27 cellular contexts compared by ENCODE assay signal in the genomic region with DNA sequence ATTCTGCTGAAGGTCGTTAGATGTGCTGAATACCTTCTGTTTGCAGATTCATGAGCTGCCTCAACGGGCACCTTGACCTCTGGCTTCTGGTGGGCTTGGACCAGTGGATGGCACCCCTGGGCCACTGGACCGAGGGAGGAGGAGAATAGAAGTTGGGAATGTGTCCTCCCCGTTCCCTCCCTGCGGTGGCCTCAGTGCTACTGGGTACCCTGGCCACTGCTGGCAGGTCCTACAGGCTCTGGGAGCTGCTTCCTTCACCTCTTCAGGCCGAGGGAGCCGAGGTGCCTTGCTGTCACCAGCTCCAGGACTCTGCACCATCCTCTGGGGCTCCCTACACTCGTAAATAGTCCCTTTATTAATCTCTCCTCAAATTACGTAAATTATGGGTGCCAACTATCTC. TPM values are rescaled to one million over a fixed set of nuclear protein-coding genes. Genes with fewer than 3 reads are reported as not detected.
DNase-seq lines count a peak whose midpoint lies in the region; ATAC-seq and TF ChIP-seq lines count a peak whose summit lies in the region.
"Had no signal": no experiment of that assay in that cellular context is flagged by ENCODE, and none has a peak within 500 bp of the region (broad histone marks: within the 10 kb centered on the region; RNA-seq: fewer than 3 reads in every experiment).

No MANE protein-coding gene starts in this region.

- no peak overlapping the region for H3K9ac ChIP-seq in mammary epithelial cell (ENCODE audit: insufficient read depth, low read length)
- no peak overlapping the region for H3K9ac ChIP-seq in neuronal stem cell (ENCODE audit: low read depth, low read length, poor library complexity)

- TF ChIP-seq CTCF in MCF 10A (IDR thresholded peaks at IDR 0.05; ENCODE audit: unreplicated experiment): no peak
- no peak for TF ChIP-seq CTCF in mammary epithelial cell (conservative IDR thresholded peaks at IDR 0.05 in 1 of 2, IDR thresholded peaks at IDR 0.05 in 1 of 2; ENCODE audit: extremely low read depth in 1 of 2, insufficient read depth in 1 of 2, low read depth in 1 of 2, low read length in 2 of 2)
- TF ChIP-seq CTCF in gastroesophageal sphincter (IDR thresholded peaks at IDR 0.05): no peak
- no peak for TF ChIP-seq CTCF in spleen (IDR thresholded peaks at IDR 0.05 in 8 of 11, conservative IDR thresholded peaks at IDR 0.05 in 3 of 11)
- no peak for TF ChIP-seq CTCF in upper lobe of right lung (IDR thresholded peaks at IDR 0.05)

- no peak for ATAC-seq in gastroesophageal sphincter
- no peak for ATAC-seq in upper lobe of right lung
- ATAC-seq: foreskin keratinocyte, T-cell had no signal

- H3K36me3 Mint-ChIP-seq in MCF 10A (ENCODE audit: insufficient read depth, unreplicated experiment): peaks cover 6% of the 10 kb centered on the region
- H3K36me3 Mint-ChIP-seq: T-cell had no signal

- H3K27ac ChIP-seq in mammary epithelial cell (ENCODE audit: insufficient read depth, low read depth, low read length) (no peak overlapping the region), gastroesophageal sphincter (peak overlapping the region in 3 of 4 donors; percentile 35 to 67 (median 62)), spleen (peak overlapping the region in 6 of 8 donors; percentile 6 to 88 (median 80)), upper lobe of right lung (peak overlapping the region; percentile 68), neuronal stem cell (replicated peaks; ENCODE audit: low read length) (no peak overlapping the region)
- H3K27ac ChIP-seq: foreskin keratinocyte, psoas muscle, SJCRH30, thyroid gland had no signal

- H3K4me3 ChIP-seq in mammary epithelial cell (replicated peaks in 1 of 3; ENCODE audit: insufficient read depth in 1 of 3, low read depth in 2 of 3, low read length in 3 of 3) (no peak overlapping the region), gastroesophageal sphincter (no peak overlapping the region), spleen (peak overlapping the region in 1 of 8 donors; percentile 33), upper lobe of right lung (no peak overlapping the region), neuronal stem cell (ENCODE audit: low read length in 2 of 2) (no peak overlapping the region)
- H3K4me3 ChIP-seq: psoas muscle, SJCRH30, thyroid gland had no signal

- no peaks in the 10 kb centered on the region for H4K20me1 ChIP-seq in mammary epithelial cell (ENCODE audit: insufficient read depth, low read length)

- H2AK5ac ChIP-seq in neuronal stem cell (ENCODE audit: low read depth, low read length): no peak overlapping the region

- H4K91ac ChIP-seq in neuronal stem cell (ENCODE audit: low read depth, low read length, poor library complexity): no peak overlapping the region

- CTCF ChIA-PET in MCF 10A (lab: Yijun Ruan, JAX): interaction anchor here (0.8 to 1.6 kb wide), 6 partner anchors 9 to 222 kb away, joined by 3 to 7 read pairs (median 4); partner anchors contain the start of gene PRKAG2
- CTCF ChIA-PET in mammary epithelial cell (lab: Charles Lee; ENCODE audit: low non-redundant PET): no interaction called here

- peak overlapping the region; percentile 61 for H3K4me3 Mint-ChIP-seq in MCF 10A (ENCODE audit: unreplicated experiment)
- H3K4me3 Mint-ChIP-seq: neural crest cell, T-cell had no signal

- no peaks in the 10 kb centered on the region for H3K27me3 ChIP-seq in mammary epithelial cell (ENCODE audit: insufficient read depth, low read length)
- H3K27me3 ChIP-seq in gastroesophageal sphincter: peaks cover 2% of the 10 kb centered on the region
- peaks cover 0 to 10% (median 0%) of the 10 kb centered on the region in 7 donors for H3K27me3 ChIP-seq in spleen (replicated peaks in 1 of 7)
- H3K27me3 ChIP-seq in upper lobe of right lung: no peaks in the 10 kb centered on the region
- H3K27me3 ChIP-seq in neuronal stem cell (ENCODE audit: control insufficient read depth in 3 of 3, insufficient read depth in 3 of 3, low read depth in 1 of 3, low read length in 3 of 3): peaks cover 0 to 5% (median 0%) of the 10 kb centered on the region in 3 experiments
- H3K27me3 ChIP-seq: SJCRH30, thyroid gland had no signal

- POLR2A ChIA-PET in MCF 10A (lab: Yijun Ruan, JAX): interaction anchor here (0.6 to 2.9 kb wide), 10 partner anchors 8 to 293 kb away, joined by 3 to 21 read pairs (median 4); partner anchors contain the start of gene PRKAG2

- H2BK120ac ChIP-seq in neuronal stem cell (ENCODE audit: low read depth, low read length): no peak overlapping the region

- WGBS in mammary epithelial cell (ENCODE audit: low coverage, missing lambda C conversion rate): 73% methylated on average over 9 of the region's 9 CpGs
- WGBS in gastroesophageal sphincter (ENCODE audit: low coverage in 1 of 2), 2 donors: 89 to 92% methylated on average over 4 of the region's 9 CpGs
- 83 to 96% (median 88%) methylated on average over 8 to 9 of the region's 9 CpGs for WGBS in spleen, 5 donors
- WGBS in neuronal stem cell (ENCODE audit: extremely low coverage in 2 of 2, insufficient read length in 2 of 2, insufficient replicate concordance in 1 of 2), 2 donors: no CpG with 5 or more reads among the region's 9 CpGs

- peaks cover 18% of the 10 kb centered on the region for H3K4me1 Mint-ChIP-seq in MCF 10A (ENCODE audit: insufficient read depth, unreplicated experiment)
- H3K4me1 Mint-ChIP-seq: neural crest cell had no signal

- no peak overlapping the region for H3K23ac ChIP-seq in neuronal stem cell (ENCODE audit: low read depth, low read length, poor library complexity)

- intact Hi-C loops in MCF 10A (cut with micrococcal nuclease) (no loop called here), mammary epithelial cell (cut with micrococcal nuclease) (no loop called here), spleen (cut with DNase I; ENCODE audit: low total_unique reads) (no loop called here), upper lobe of right lung (cut with DNase I) (no loop called here)

- H2BK15ac ChIP-seq in neuronal stem cell (ENCODE audit: low read length): no peak overlapping the region

- H3K4ac ChIP-seq in neuronal stem cell (ENCODE audit: low read length): no peak overlapping the region

- peak overlapping the region; percentile 92 for H3K27ac Mint-ChIP-seq in MCF 10A (ENCODE audit: low read depth, unreplicated experiment)
- H3K27ac Mint-ChIP-seq: T-cell had no signal

- no TSS peak for BruUV-seq in MCF 10A (replicated peaks; lab: Mats Ljungman, UMichigan)
- no TSS peak for BruUV-seq in mammary epithelial cell (replicated peaks; lab: Mats Ljungman, UMichigan)

- dilution Hi-C loops in mammary epithelial cell (cut with HindIII; ENCODE audit: low sequenced_read_pairs): no loop called here

- H3K4me2 ChIP-seq in mammary epithelial cell (ENCODE audit: insufficient read depth, low read depth, low read length) (no peak overlapping the region), neuronal stem cell (ENCODE audit: insufficient read depth, low read length, poor library complexity, severe bottlenecking) (no peak overlapping the region)

- no peak overlapping the region for H2BK5ac ChIP-seq in neuronal stem cell (ENCODE audit: low read length)

- DNase-seq in MCF 10A (ENCODE audit: unreplicated experiment) (no peak), mammary epithelial cell (no peak), spleen (peak; percentile 75), upper lobe of right lung (no peak), NCI-H2196 treated with DMSO at 0.1 percent for 48 hours (lab: John Stamatoyannopoulos, UW; ENCODE audit: unreplicated experiment) (no peak), neuronal stem cell (ENCODE audit: low spot score) (no peak)
- no peak for DNase-seq in activated CD4-positive, alpha-beta T cell treated with anti-CD3 and anti-CD28 coated beads, Interleukin-2, amount 50 U/mL, for 48 hours
- DNase-seq: 8988T; activated CD4-positive, CD25-positive, alpha-beta regulatory T cell treated with anti-CD3 and anti-CD28 coated beads, Interleukin-2, amount 50 U/mL, for 72 hours; activated gamma-delta T cell; DMS53; effector memory CD4-positive, alpha-beta T cell; erythroblast; foreskin keratinocyte; KG1; NCI-H1694 treated with DMSO at 0.1 percent for 48 hours; NCI-H2171 treated with DMSO at 0.1 percent for 48 hours; NCI-H526; psoas muscle; SJCRH30; stimulated activated CD4-positive, alpha-beta T cell treated with anti-CD3 and anti-CD28 coated beads, Interleukin-2, amount 100 ng/mL, for 24 hours; thyroid gland had no signal

- TF ChIP-seq POLR2A in gastroesophageal sphincter (IDR thresholded peaks at IDR 0.05) (no peak), spleen (IDR thresholded peaks at IDR 0.05) (no peak)

- no peak overlapping the region for H2BK12ac ChIP-seq in neuronal stem cell (ENCODE audit: low read length)

- no peak overlapping the region for H2AFZ ChIP-seq in mammary epithelial cell (ENCODE audit: low read depth, low read length)
- H2AFZ ChIP-seq in neuronal stem cell (ENCODE audit: low read length): no peak overlapping the region

- no peaks in the 10 kb centered on the region for H3K9me3 ChIP-seq in mammary epithelial cell (replicated peaks; ENCODE audit: insufficient read depth, low read length)
- no peaks in the 10 kb centered on the region for H3K9me3 ChIP-seq in gastroesophageal sphincter
- no peaks in the 10 kb centered on the region for H3K9me3 ChIP-seq in spleen
- no peaks in the 10 kb centered on the region for H3K9me3 ChIP-seq in upper lobe of right lung
- no peaks in the 10 kb centered on the region for H3K9me3 ChIP-seq in neuronal stem cell (replicated peaks in 1 of 2; ENCODE audit: control insufficient read depth in 2 of 2, insufficient read depth in 1 of 2, low read depth in 1 of 2, low read length in 2 of 2)
- H3K9me3 ChIP-seq: psoas muscle, SJCRH30, thyroid gland had no signal

- no peak overlapping the region for H3K18ac ChIP-seq in neuronal stem cell (ENCODE audit: low read length)

- in situ Hi-C loops in mammary epithelial cell (cut with MboI; ENCODE audit: low sequenced_read_pairs in 2 of 2): no loop called here

- TF ChIP-seq EP300 in gastroesophageal sphincter (IDR thresholded peaks at IDR 0.05): no peak

- no peak overlapping the region for H4K8ac ChIP-seq in neuronal stem cell (ENCODE audit: low read depth, low read length)

- H3K4me1 ChIP-seq in mammary epithelial cell (ENCODE audit: insufficient read depth, low read length): no peaks in the 10 kb centered on the region
- H3K4me1 ChIP-seq in gastroesophageal sphincter: no peaks in the 10 kb centered on the region
- peaks cover 0 to 53% (median 20%) of the 10 kb centered on the region in 6 donors for H3K4me1 ChIP-seq in spleen
- H3K4me1 ChIP-seq in upper lobe of right lung: peaks cover 15% of the 10 kb centered on the region
- peaks cover 0 to 1% of the 10 kb centered on the region in 2 donors for H3K4me1 ChIP-seq in neuronal stem cell (ENCODE audit: control insufficient read depth in 2 of 2, insufficient read depth in 1 of 2, low read depth in 1 of 2, low read length in 2 of 2)
- H3K4me1 ChIP-seq: foreskin keratinocyte, psoas muscle, SJCRH30, thyroid gland had no signal

- H3K36me3 ChIP-seq in mammary epithelial cell (ENCODE audit: insufficient read depth, low read length) (no peaks in the 10 kb centered on the region), gastroesophageal sphincter (no peaks in the 10 kb centered on the region), spleen (no peaks in the 10 kb centered on the region), upper lobe of right lung (no peaks in the 10 kb centered on the region), neuronal stem cell (replicated peaks in 1 of 2; ENCODE audit: control insufficient read depth in 2 of 2, insufficient read depth in 2 of 2, low read length in 2 of 2) (no peaks in the 10 kb centered on the region)
- H3K36me3 ChIP-seq: SJCRH30, thyroid gland had no signal

- no peaks in the 10 kb centered on the region for H3K27me3 Mint-ChIP-seq in MCF 10A (ENCODE audit: insufficient read depth, unreplicated experiment)

- no peaks in the 10 kb centered on the region for H3K79me1 ChIP-seq in neuronal stem cell (ENCODE audit: low read depth, low read length)

- H3K79me2 ChIP-seq in mammary epithelial cell (ENCODE audit: insufficient read depth, low read length): no peaks in the 10 kb centered on the region

- no peak overlapping the region for H3K14ac ChIP-seq in neuronal stem cell (ENCODE audit: low read length)

- no peaks in the 10 kb centered on the region for H3K9me3 Mint-ChIP-seq in MCF 10A (ENCODE audit: unreplicated experiment)
- H3K9me3 Mint-ChIP-seq: neural crest cell, T-cell had no signal

RNA-seq across cellular contexts. Expression of gene GALNTL5, which starts 32.2 kb away (rescaled TPM):
- not detected in 2 replicates for total RNA-seq in MCF 10A (2022)
- not detected for total RNA-seq in mammary epithelial cell
- polyA plus RNA-seq in mammary epithelial cell: not detected
- not detected for polyA minus RNA-seq in mammary epithelial cell
- total RNA-seq in gastroesophageal sphincter: not detected
- not detected for total RNA-seq in spleen
- not detected for polyA plus RNA-seq in spleen
- total RNA-seq in upper lobe of right lung: not detected
- polyA plus RNA-seq in neuronal stem cell (2013, experiment 1 of 2): not detected
- not detected for polyA plus RNA-seq in neuronal stem cell (2013, experiment 2 of 2)
- total RNA-seq: foreskin keratinocyte, left lobe of liver, mononuclear cell, neural crest cell, psoas muscle, SJCRH30, T-cell had no signal
- polyA plus RNA-seq: foreskin keratinocyte, psoas muscle had no signal

RNA-seq across cellular contexts. Expression of gene PRKAG2, which starts 47.1 kb away (rescaled TPM):
- total RNA-seq in MCF 10A (2022): 62.5 and 73.9 TPM in 2 replicates
- total RNA-seq in mammary epithelial cell: 10 to 100 TPM; 30.3 to 37.1 TPM
- polyA plus RNA-seq in mammary epithelial cell: 30.2 TPM
- polyA minus RNA-seq in mammary epithelial cell: 30.7 TPM
- total RNA-seq in gastroesophageal sphincter: 10 to 100 TPM; 48.9 to 89.0 (median 75.7) TPM
- 10 to 100 TPM; 25.6 to 50.9 (median 41.3) TPM for total RNA-seq in spleen
- 10 to 100 TPM; 15.8 to 31.4 (median 18.3) TPM for polyA plus RNA-seq in spleen
- total RNA-seq in upper lobe of right lung: 35.6 TPM
- polyA plus RNA-seq in neuronal stem cell (2013, experiment 1 of 2): 23.4 TPM
- polyA plus RNA-seq in neuronal stem cell (2013, experiment 2 of 2): 21.8 TPM

Comparison
In these comparisons a context has a peak if more than half of its experiments do, and no peak if none do; other contexts are left out.
1. H3K27ac ChIP-seq: peak in gastroesophageal sphincter (3 of 4), spleen (6 of 8) and upper lobe of right lung (single experiment); none in mammary epithelial cell (single experiment) and neuronal stem cell (single experiment).